25 cellular contexts compared by ENCODE assay signal in the genomic region with DNA sequence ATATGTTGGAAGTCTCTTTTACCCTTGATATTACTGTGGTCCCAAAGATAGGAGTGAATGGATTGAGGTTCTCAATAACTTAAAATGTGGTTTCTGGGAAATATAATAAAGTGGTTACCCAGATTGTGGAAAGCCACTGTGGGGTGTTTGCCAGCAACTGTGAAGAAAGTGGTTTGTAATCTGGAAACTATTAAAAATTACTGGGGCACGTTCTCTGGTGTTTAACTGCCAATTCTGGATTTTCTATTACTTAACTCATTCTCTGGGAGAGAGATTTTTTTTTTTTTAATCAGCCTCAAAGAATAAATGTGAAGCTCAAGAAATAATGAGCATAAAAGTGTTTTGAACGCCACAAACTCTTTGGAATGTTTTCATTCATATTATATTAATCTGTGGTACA. TPM values are rescaled to one million over a fixed set of nuclear protein-coding genes. Genes with fewer than 3 reads are reported as not detected.
"Had no signal": no experiment of that assay in that cellular context is flagged by ENCODE, and none has a peak within 500 bp of the region (broad histone marks: within the 10 kb centered on the region; RNA-seq: fewer than 3 reads in every experiment).

No MANE protein-coding gene starts in this region.

- H3K27me3 ChIP-seq: uterus had no signal

- H3K27me3 Mint-ChIP-seq: T-helper 17 cell had no signal

- H3K36me3 ChIP-seq: adrenal gland, esophagus squamous epithelium, suprapubic skin, transverse colon, uterus had no signal

- DNase-seq: activated CD4-positive, alpha-beta T cell treated with anti-CD3 and anti-CD28 coated beads, Interleukin-2, amount 50 U/mL, for 4 hours; activated gamma-delta T cell treated with Interleukin-2 at 50 U/mL for 16 hours; activated T-cell treated with anti-CD3 and anti-CD28 coated beads for 4 hours; adrenal gland; caudate nucleus; effector memory CD8-positive, alpha-beta T cell; esophagus squamous epithelium; head of caudate nucleus; kidney glomerular epithelial cell; mesendoderm; natural killer cell; retina; small intestine; stimulated activated CD4-positive, alpha-beta T cell treated with anti-CD3 and anti-CD28 coated beads, Interleukin-4, amount 100 ng/mL, for 1 hour; stimulated activated naive CD8-positive, alpha-beta T cell treated with anti-CD3 and anti-CD28 coated beads, Interleukin-15, amount 100 ng/mL, for 72 hours; T-helper 17 cell; transverse colon; uterus had no signal

- FAIRE-seq: frontal cortex, small intestine had no signal

- H3K4me3 ChIP-seq: adrenal gland, esophagus squamous epithelium, suprapubic skin, transverse colon, uterus had no signal

- ATAC-seq: activated naive CD4-positive, alpha-beta T cell treated with anti-CD3 and anti-CD28 coated beads, Interleukin-2, amount 50 U/mL, for 72 hours; effector memory CD8-positive, alpha-beta T cell; natural killer cell; stimulated activated naive CD8-positive, alpha-beta T cell treated with anti-CD3 and anti-CD28 coated beads, Interleukin-15, amount 100 ng/mL, for 72 hours; T-helper 17 cell had no signal

- H3K4me1 ChIP-seq: adrenal gland, uterus had no signal

- H3K4me3 Mint-ChIP-seq: activated T-helper 1 cell treated with anti-CD3 and anti-CD28 coated beads, Interleukin-12 subunit alpha, Interleukin-12 subunit beta, Interleukin-2, Interleukin-4 antibody, amounts not matched to agents 30 ng/mL and 10 ng/mL and 1 ng/mL, durations not matched to agents 14 hours and 24 hours and 36 hours; effector memory CD8-positive, alpha-beta T cell; natural killer cell; stimulated activated naive CD8-positive, alpha-beta T cell treated with anti-CD3 and anti-CD28 coated beads, Interleukin-15, amount 100 ng/mL, for 72 hours; T-helper 17 cell had no signal

- H3K27ac ChIP-seq: adrenal gland, esophagus squamous epithelium, suprapubic skin, transverse colon, uterus had no signal

- H3K27ac Mint-ChIP-seq: activated naive CD4-positive, alpha-beta T cell treated with anti-CD3 and anti-CD28 coated beads, Interleukin-2, amount 50 U/mL, for 72 hours; activated T-helper 1 cell treated with anti-CD3 and anti-CD28 coated beads, Interleukin-12 subunit alpha, Interleukin-12 subunit beta, Interleukin-2, Interleukin-4 antibody, amounts not matched to agents 30 ng/mL and 10 ng/mL and 1 ng/mL, durations not matched to agents 14 hours and 24 hours and 36 hours; effector memory CD8-positive, alpha-beta T cell; natural killer cell; stimulated activated naive CD8-positive, alpha-beta T cell treated with anti-CD3 and anti-CD28 coated beads, Interleukin-15, amount 100 ng/mL, for 72 hours; T-helper 17 cell had no signal

- H3K4me1 Mint-ChIP-seq: natural killer cell, T-helper 17 cell had no signal

- H3K9me3 ChIP-seq: adrenal gland, esophagus squamous epithelium, suprapubic skin, transverse colon, uterus had no signal

- H3K36me3 Mint-ChIP-seq: activated naive CD4-positive, alpha-beta T cell treated with anti-CD3 and anti-CD28 coated beads, Interleukin-2, amount 50 U/mL, for 72 hours; natural killer cell had no signal

RNA-seq across cellular contexts. Expression of a gene that starts 4.9 kb away (rescaled TPM):
- total RNA-seq: activated naive CD4-positive, alpha-beta T cell treated with anti-CD3 and anti-CD28 coated beads, Interleukin-2, amount 50 U/mL, for 72 hours; activated T-helper 1 cell treated with anti-CD3 and anti-CD28 coated beads, Interleukin-12 subunit alpha, Interleukin-12 subunit beta, Interleukin-2, Interleukin-4 antibody, amounts not matched to agents 30 ng/mL and 10 ng/mL and 1 ng/mL, durations not matched to agents 14 hours and 24 hours and 36 hours; natural killer cell; suprapubic skin; T-helper 17 cell; transverse colon had no signal

RNA-seq across cellular contexts. Expression of a gene that starts 21.5 kb away (rescaled TPM):
- total RNA-seq: activated naive CD4-positive, alpha-beta T cell treated with anti-CD3 and anti-CD28 coated beads, Interleukin-2, amount 50 U/mL, for 72 hours; activated T-helper 1 cell treated with anti-CD3 and anti-CD28 coated beads, Interleukin-12 subunit alpha, Interleukin-12 subunit beta, Interleukin-2, Interleukin-4 antibody, amounts not matched to agents 30 ng/mL and 10 ng/mL and 1 ng/mL, durations not matched to agents 14 hours and 24 hours and 36 hours; adrenal gland; dermis microvascular lymphatic vessel endothelial cell; esophagus squamous epithelium; lower leg skin; mucosa of gallbladder; suprapubic skin; transverse colon; uterus had no signal
- polyA plus RNA-seq: adrenal gland, small intestine had no signal

RNA-seq across cellular contexts. Expression of a gene that starts 37.6 kb away (rescaled TPM):
- total RNA-seq: activated naive CD4-positive, alpha-beta T cell treated with anti-CD3 and anti-CD28 coated beads, Interleukin-2, amount 50 U/mL, for 72 hours; activated T-helper 1 cell treated with anti-CD3 and anti-CD28 coated beads, Interleukin-12 subunit alpha, Interleukin-12 subunit beta, Interleukin-2, Interleukin-4 antibody, amounts not matched to agents 30 ng/mL and 10 ng/mL and 1 ng/mL, durations not matched to agents 14 hours and 24 hours and 36 hours had no signal
